ENCODE assay signal across 28 cellular contexts in genomic region chr22:44956835-44957234, GRCh38. TPM values are rescaled to one million over a fixed set of nuclear protein-coding genes. Genes with fewer than 3 reads are reported as not detected.
DNase-seq lines count a peak whose midpoint lies in the region; ATAC-seq and FAIRE-seq lines count a peak whose summit lies in the region.
"Had no signal": no experiment of that assay in that cellular context is flagged by ENCODE, and none has a peak within 500 bp of the region (broad histone marks: within the 10 kb centered on the region; RNA-seq: fewer than 3 reads in every experiment).

No MANE protein-coding gene starts in this region.

- no peak overlapping the region for H3K4ac ChIP-seq in neuronal stem cell (ENCODE audit: low read length)

- no peak overlapping the region for H2BK120ac ChIP-seq in neuronal stem cell (ENCODE audit: low read depth, low read length)

- peaks cover 17% of the 10 kb centered on the region for H3K4me1 ChIP-seq in NT2/D1 (ENCODE audit: insufficient read depth, insufficient read length)
- peaks cover 50% of the 10 kb centered on the region for H3K4me1 ChIP-seq in iPS-18a (ENCODE audit: control insufficient read depth, low read depth, low read length)
- H3K4me1 ChIP-seq in neuronal stem cell (ENCODE audit: control insufficient read depth in 2 of 2, insufficient read depth in 1 of 2, low read depth in 1 of 2, low read length in 2 of 2), result peaks cover 4 to 20% of the 10 kb centered on the region in 2 donors
- H3K4me1 ChIP-seq: Peyer's patch, SJCRH30 had no signal

- H2BK5ac ChIP-seq in neuronal stem cell (ENCODE audit: low read length), result no peak overlapping the region

- no peak overlapping the region for H4K8ac ChIP-seq in neuronal stem cell (ENCODE audit: low read depth, low read length)

- H3K27me3 ChIP-seq in H7 (ENCODE audit: control insufficient read depth, insufficient read depth, low read length), result no peaks in the 10 kb centered on the region
- no peaks in the 10 kb centered on the region for H3K27me3 ChIP-seq in NT2/D1 (ENCODE audit: insufficient read depth, insufficient read length)
- H3K27me3 ChIP-seq in iPS-18a (ENCODE audit: control insufficient read depth, insufficient read depth, low read length), result no peaks in the 10 kb centered on the region
- H3K27me3 ChIP-seq in neuronal stem cell (ENCODE audit: control insufficient read depth in 3 of 3, insufficient read depth in 3 of 3, low read depth in 1 of 3, low read length in 3 of 3), result no peaks in the 10 kb centered on the region
- H3K27me3 ChIP-seq: Peyer's patch, SJCRH30 had no signal

- peak overlapping the region; percentile 29 for H3K4me2 ChIP-seq in neuronal stem cell (ENCODE audit: insufficient read depth, low read length, poor library complexity, severe bottlenecking)
- H3K4me2 ChIP-seq: KMS-11 had no signal

- H3K4me3 ChIP-seq in H7 (ENCODE audit: insufficient read depth, low read depth, low read length), result no peak overlapping the region
- H3K4me3 ChIP-seq in NT2/D1 (ENCODE audit: insufficient read length, low read depth), result no peak overlapping the region
- peak overlapping the region; percentile 1 for H3K4me3 ChIP-seq in iPS-18a (ENCODE audit: low read length)
- no peak overlapping the region for H3K4me3 ChIP-seq in neuronal stem cell (ENCODE audit: low read length in 2 of 2)
- H3K4me3 ChIP-seq: GM23248, Peyer's patch, SJCRH30 had no signal

- H3K9ac ChIP-seq in NT2/D1 (ENCODE audit: insufficient read length, low read depth) (peak overlapping the region; percentile 5), iPS-18a (ENCODE audit: low read length) (no peak overlapping the region), neuronal stem cell (ENCODE audit: low read depth, low read length, poor library complexity) (peak overlapping the region; percentile 56)
- H3K9ac ChIP-seq: GM23248, KMS-11 had no signal

- H3K9me3 ChIP-seq in NT2/D1 (ENCODE audit: insufficient read depth, low read length) (no peaks in the 10 kb centered on the region), iPS-18a (ENCODE audit: control insufficient read depth, low read depth, low read length) (no peaks in the 10 kb centered on the region), neuronal stem cell (replicated peaks in 1 of 2; ENCODE audit: control insufficient read depth in 2 of 2, insufficient read depth in 1 of 2, low read depth in 1 of 2, low read length in 2 of 2) (peaks cover 0 to 5% of the 10 kb centered on the region in 2 donors)
- H3K9me3 ChIP-seq: Peyer's patch, SJCRH30 had no signal

- no peak overlapping the region for H3K27ac ChIP-seq in iPS-18a (ENCODE audit: low read length)
- H3K27ac ChIP-seq in neuronal stem cell (replicated peaks; ENCODE audit: low read length), result peak overlapping the region; percentile 30
- H3K27ac ChIP-seq: GM23248, HL-60, KMS-11, Peyer's patch, SJCRH30 had no signal

- H2BK15ac ChIP-seq in neuronal stem cell (ENCODE audit: low read length), result no peak overlapping the region

- no peak overlapping the region for H4K91ac ChIP-seq in neuronal stem cell (ENCODE audit: low read depth, low read length, poor library complexity)

- DNase-seq in H7, result peak; percentile 80
- DNase-seq in NT2/D1 (ENCODE audit: low read depth, low spot score), result no peak
- no peak for DNase-seq in neuronal stem cell (ENCODE audit: low spot score)
- no peak for DNase-seq in frontal cortex (ENCODE audit: low spot score in 2 of 2)
- no peak for DNase-seq in NCI-H446 (lab: John Stamatoyannopoulos, UW)
- DNase-seq in SHP77 (lab: John Stamatoyannopoulos, UW), result no peak
- DNase-seq: AML-193; C1 segment of cervical spinal cord; CD8-positive, alpha-beta T cell; DMS153; NCI-H1092 treated with DMSO at 0.1 percent for 48 hours; NCI-H2081; NCI-H2171; NCI-H345; NCI-H524 treated with DMSO at 0.1 percent for 48 hours; NCI-H82; Peyer's patch; SJCRH30 had no signal

- no peak overlapping the region for H3K23ac ChIP-seq in neuronal stem cell (ENCODE audit: low read depth, low read length, poor library complexity)

- H2BK12ac ChIP-seq in neuronal stem cell (ENCODE audit: low read length), result no peak overlapping the region

- no peak for FAIRE-seq in frontal cortex (lab: Jason Lieb, UNC)
- FAIRE-seq: GM12892 had no signal

- no peaks in the 10 kb centered on the region; the same call in 1 of the 2 replicates for H3K36me3 ChIP-seq in H7 (replicated peaks; ENCODE audit: control insufficient read depth, insufficient read depth, low read length)
- H3K36me3 ChIP-seq in NT2/D1 (ENCODE audit: insufficient read depth, insufficient read length, low read length), result no peaks in the 10 kb centered on the region
- H3K36me3 ChIP-seq in iPS-18a (ENCODE audit: control insufficient read depth, low read depth, low read length), result no peaks in the 10 kb centered on the region
- H3K36me3 ChIP-seq in neuronal stem cell (replicated peaks in 1 of 2; ENCODE audit: control insufficient read depth in 2 of 2, insufficient read depth in 2 of 2, low read length in 2 of 2), result peaks cover 2 to 40% of the 10 kb centered on the region in 2 donors
- H3K36me3 ChIP-seq: Peyer's patch, SJCRH30 had no signal

- no CpG with 5 or more reads among the region's 9 CpGs for WGBS in neuronal stem cell (ENCODE audit: extremely low coverage in 2 of 2, insufficient read length in 2 of 2, insufficient replicate concordance in 1 of 2), 2 donors

- no peak overlapping the region for H2AFZ ChIP-seq in neuronal stem cell (ENCODE audit: low read length)
- H2AFZ ChIP-seq: GM23248 had no signal

- H2AK5ac ChIP-seq in neuronal stem cell (ENCODE audit: low read depth, low read length), result peak overlapping the region; percentile 16

- peak overlapping the region; percentile 21 for H3K18ac ChIP-seq in neuronal stem cell (ENCODE audit: low read length)

- no peak overlapping the region for H3K14ac ChIP-seq in neuronal stem cell (ENCODE audit: low read length)

- peaks cover 10% of the 10 kb centered on the region for H3K79me1 ChIP-seq in neuronal stem cell (ENCODE audit: low read depth, low read length)

- ATAC-seq in GM21825 (IDR thresholded peaks at IDR 0.05; ENCODE audit: unreplicated experiment), result no peak
- ATAC-seq: CD8-positive, alpha-beta T cell had no signal

RNA-seq across cellular contexts. Expression of gene PHF21B, which starts 53.0 kb away (rescaled TPM):
- 17.7 and 20.2 TPM in 2 replicates for total RNA-seq in H7 (2014; rRNA removed; shearing (Covaris generic))
- polyA plus RNA-seq in neuronal stem cell (2013, experiment 1 of 2), result 17.7 TPM
- 21.4 TPM for polyA plus RNA-seq in neuronal stem cell (2013, experiment 2 of 2)
- total RNA-seq in frontal cortex, result 8.6 TPM
- total RNA-seq: A172; CD8-positive, alpha-beta T cell; GM23248; HT-29; IMR-90; Peyer's patch had no signal
- polyA plus RNA-seq: AG04450, GM23248 had no signal
